In the genomic region with DNA sequence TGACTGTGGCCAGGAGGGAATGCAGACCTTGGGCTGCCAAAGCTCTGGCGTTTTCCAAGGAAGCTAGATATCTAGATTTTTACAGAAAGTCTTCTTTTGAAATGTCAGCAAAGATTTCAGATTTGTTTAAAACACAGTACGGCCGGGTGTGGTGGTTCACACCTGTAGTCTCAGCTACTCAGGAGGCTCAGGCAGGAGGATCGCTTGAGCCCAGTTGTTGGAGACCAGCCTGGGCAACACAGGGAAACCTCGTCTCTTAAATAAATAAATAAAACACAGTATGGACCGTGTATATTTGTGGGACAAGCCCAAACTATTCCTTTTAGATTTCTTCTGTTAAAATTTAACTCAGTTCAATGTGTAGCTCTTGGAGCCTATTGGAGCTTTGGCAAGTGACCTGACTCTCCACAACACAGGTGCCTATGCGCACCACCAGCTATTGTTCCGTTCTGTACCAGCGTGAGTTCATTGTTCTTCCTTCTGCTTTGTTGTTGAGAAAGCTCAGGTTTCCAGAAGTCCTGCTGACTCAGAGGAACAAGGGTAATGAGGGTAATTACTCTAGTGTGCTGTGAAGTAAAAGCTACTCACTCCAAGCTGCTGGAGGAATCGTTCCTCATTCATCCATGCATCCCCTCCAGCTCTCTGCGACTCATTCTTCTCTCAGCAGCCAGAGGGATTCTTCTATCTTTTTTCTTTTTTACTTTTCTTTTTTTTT, we compare ENCODE assay signal across 1 cellular context.
TF ChIP-seq lines count a peak whose summit lies in the region.

No MANE protein-coding gene starts in this region.

TF ChIP-seq in HEK293T, 16 proteins besides CTCF, POLR2A, EP300 and RAD21 (continued from another document):
- no peak for TF ChIP-seq FOXM1 (IDR thresholded peaks at IDR 0.05; ENCODE audit: borderline replicate concordance)
- TF ChIP-seq LEF1 (IDR thresholded peaks at IDR 0.05; ENCODE audit: borderline replicate concordance): no peak
- no peak for TF ChIP-seq HDGF (IDR thresholded peaks at IDR 0.05; ENCODE audit: borderline replicate concordance)
- TF ChIP-seq L3MBTL2 (conservative IDR thresholded peaks at IDR 0.05): no peak
